8 cellular contexts compared by ENCODE assay signal in genomic region chr9:126861707-126862460, GRCh38. TPM values are rescaled to one million over a fixed set of nuclear protein-coding genes. Genes with fewer than 3 reads are reported as not detected.
A peak's percentile ranks its signal among the peaks of the same experiment; 100 is the strongest.
DNase-seq lines count a peak whose midpoint lies in the region; ATAC-seq and TF ChIP-seq lines count a peak whose summit lies in the region.

No MANE protein-coding gene starts in this region.

- peak overlapping the region; percentile 94 for H3K9ac ChIP-seq in BLaER1

- H3K9me3 ChIP-seq in BLaER1 (no peaks in the 10 kb centered on the region), MG63 (no peaks in the 10 kb centered on the region)

- no peak for TF ChIP-seq CTCF in MCF 10A (IDR thresholded peaks at IDR 0.05; ENCODE audit: unreplicated experiment)

- H3K4me3 Mint-ChIP-seq in MCF 10A (ENCODE audit: unreplicated experiment) (peak overlapping the region; percentile 71), memory B cell (peak overlapping the region; percentile 87)

- H3K4me1 Mint-ChIP-seq in MCF 10A (ENCODE audit: insufficient read depth, unreplicated experiment) = peaks cover 28% of the 10 kb centered on the region
- peaks cover 21% of the 10 kb centered on the region for H3K4me1 Mint-ChIP-seq in memory B cell

- H3K36me3 Mint-ChIP-seq in MCF 10A (ENCODE audit: insufficient read depth, unreplicated experiment) (peaks cover 33% of the 10 kb centered on the region), memory B cell (peaks cover 10% of the 10 kb centered on the region)

- H3K4me3 ChIP-seq in BLaER1 = peak overlapping the region; percentile 96
- peak overlapping the region; percentile 83 for H3K4me3 ChIP-seq in MG63

- H3K4me1 ChIP-seq in BLaER1 = peaks cover 30% of the 10 kb centered on the region

- H4K20me1 ChIP-seq in BLaER1 = peaks cover 51% of the 10 kb centered on the region

- intact Hi-C loops in MCF 10A (cut with micrococcal nuclease) = no loop called here

- H3K36me3 ChIP-seq in BLaER1 (peaks cover 38% of the 10 kb centered on the region), MG63 (peaks cover 19% of the 10 kb centered on the region)

- CTCF ChIA-PET in MCF 10A (lab: Yijun Ruan, JAX) = interaction anchor here (1.1 to 1.6 kb wide), 2 partner anchors 41 to 52 kb away, joined by 4 to 6 read pairs; no protein-coding TSS in a partner anchor

- no peaks in the 10 kb centered on the region for H3K27me3 Mint-ChIP-seq in MCF 10A (ENCODE audit: insufficient read depth, unreplicated experiment)
- no peaks in the 10 kb centered on the region for H3K27me3 Mint-ChIP-seq in memory B cell

- POLR2A ChIA-PET in MCF 10A (lab: Yijun Ruan, JAX) = interaction anchor here (0.9 to 2.7 kb wide), 4 partner anchors 52 to 70 kb away, joined by 3 to 12 read pairs (median 4); partner anchors contain the start of genes RALGPS1 and ZBTB43

- H3K9me3 Mint-ChIP-seq in MCF 10A (ENCODE audit: unreplicated experiment) (no peaks in the 10 kb centered on the region), memory B cell (no peaks in the 10 kb centered on the region)

- H3K27ac Mint-ChIP-seq in MCF 10A (ENCODE audit: low read depth, unreplicated experiment) = peak overlapping the region; percentile 35
- H3K27ac Mint-ChIP-seq in memory B cell = peak overlapping the region; percentile 67

- BruUV-seq in MCF 10A (replicated peaks; lab: Mats Ljungman, UMichigan) = no TSS peak

- H3K27me3 ChIP-seq in BLaER1 (no peaks in the 10 kb centered on the region), MG63 (no peaks in the 10 kb centered on the region)

- H3K27ac ChIP-seq in BLaER1 = peak overlapping the region; percentile 90

- peak overlapping the region; percentile 95 for H3K4me2 ChIP-seq in BLaER1

- no peak for ATAC-seq in memory B cell (ENCODE audit: low read depth)
- ATAC-seq in HG03175 (IDR thresholded peaks at IDR 0.05; ENCODE audit: unreplicated experiment) = no peak
- ATAC-seq in GM19455 (IDR thresholded peaks at IDR 0.05; ENCODE audit: unreplicated experiment) = no peak
- no peak for ATAC-seq in GM18873 (IDR thresholded peaks at IDR 0.05; ENCODE audit: low FRiP score, unreplicated experiment)

- DNase-seq in MG63 (no peak), MCF 10A (ENCODE audit: unreplicated experiment) (peak; percentile 24), memory B cell (ENCODE audit: low spot score in 2 of 2) (no peak), NCI-H446 treated with DMSO at 0.1 percent for 48 hours (lab: John Stamatoyannopoulos, UW) (no peak)

RNA-seq across cellular contexts. Expression of gene ZBTB34, which starts 1.4 kb away (rescaled TPM):
- 2.3 and 2.5 TPM in 2 replicates for total RNA-seq in MG63 (2014; rRNA removed; shearing (Covaris generic); ENCODE audit: low replicate concordance)
- 4.6 and 6.9 TPM in 2 replicates for total RNA-seq in MCF 10A (2022)

RNA-seq across cellular contexts. Expression of gene RALGPS1, which starts 52.7 kb away (rescaled TPM):
- 0.03 and 0.37 TPM in 2 replicates for total RNA-seq in MG63 (2014; rRNA removed; shearing (Covaris generic); ENCODE audit: low replicate concordance)
- total RNA-seq in MCF 10A (2022) = 2.4 and 3.3 TPM in 2 replicates

RNA-seq across cellular contexts. Expression of gene ZBTB43, which starts 57.0 kb away (rescaled TPM):
- 3.2 and 3.8 TPM in 2 replicates for total RNA-seq in MG63 (2014; rRNA removed; shearing (Covaris generic); ENCODE audit: low replicate concordance)
- 32.4 and 44.2 TPM in 2 replicates for total RNA-seq in MCF 10A (2022)
